ENCODE assay signal across 8 cellular contexts in genomic region chr16:23678430-23679273, GRCh38. TPM values are rescaled to one million over a fixed set of nuclear protein-coding genes. Genes with fewer than 3 reads are reported as not detected.
DNase-seq lines count a peak whose midpoint lies in the region; ATAC-seq and TF ChIP-seq lines count a peak whose summit lies in the region.

PLK1 (plus strand) TSS chr16:23678889; CDS start chr16:23678933, 44 bp downstream.

- H3K27ac Mint-ChIP-seq in activated naive CD8-positive, alpha-beta T cell treated with anti-CD3 and anti-CD28 coated beads for 36 hours, result peak within 1 kb of the TSS; percentile 72

- DNase-seq in GM04504 (ENCODE audit: low read depth), result peak; percentile 58
- DNase-seq in HEK293T (ENCODE audit: extremely low spot score), result peak; percentile 91
- DNase-seq in NCI-H1048 (lab: John Stamatoyannopoulos, UW), result peak; percentile 63
- peak; percentile 86 for DNase-seq in activated naive CD8-positive, alpha-beta T cell treated with anti-CD3 and anti-CD28 coated beads for 36 hours
- peak; percentile 87 to 92 for DNase-seq in cardiac muscle cell (ENCODE audit: low read depth in 1 of 2, low spot score in 1 of 2)
- peak; percentile 59 to 97 (median 79) for DNase-seq in posterior cingulate gyrus
- DNase-seq in upper lobe of right lung, result peak; percentile 87

- TF ChIP-seq CTCF in SU-DHL-6 (IDR thresholded peaks at IDR 0.05; ENCODE audit: insufficient read depth, low read length, poor library complexity, severe bottlenecking) (peak; percentile 30), cardiac muscle cell (IDR thresholded peaks at IDR 0.05; ENCODE audit: low read depth, low read length) (peak; percentile 57), upper lobe of right lung (IDR thresholded peaks at IDR 0.05) (peak; percentile 19)

- H3K36me3 ChIP-seq in SU-DHL-6 (ENCODE audit: low read length), result 0 out of 2 replicates have a peak, but pooled peaks cover 15% of the 10 kb centered on the region
- peaks cover 25% of the 10 kb centered on the region for H3K36me3 ChIP-seq in cardiac muscle cell
- H3K36me3 ChIP-seq in upper lobe of right lung, result peaks cover 14% of the 10 kb centered on the region

- H2AFZ ChIP-seq in SU-DHL-6 (ENCODE audit: low read depth, low read length, severe bottlenecking), result peak within 1 kb of the TSS; percentile 85

- H3K4me3 Mint-ChIP-seq in activated naive CD8-positive, alpha-beta T cell treated with anti-CD3 and anti-CD28 coated beads for 36 hours, result peak within 1 kb of the TSS; percentile 93

- H3K9me3 Mint-ChIP-seq in activated naive CD8-positive, alpha-beta T cell treated with anti-CD3 and anti-CD28 coated beads for 36 hours, result no peaks in the 10 kb centered on the region

- H3K9me3 ChIP-seq in SU-DHL-6 (ENCODE audit: insufficient read depth, low read length) (no peaks in the 10 kb centered on the region), cardiac muscle cell (ENCODE audit: low read depth) (no peaks in the 10 kb centered on the region), upper lobe of right lung (no peaks in the 10 kb centered on the region)

- no peaks in the 10 kb centered on the region for H3K27me3 Mint-ChIP-seq in activated naive CD8-positive, alpha-beta T cell treated with anti-CD3 and anti-CD28 coated beads for 36 hours

- peak; percentile 94 for ATAC-seq in upper lobe of right lung

- CTCF ChIA-PET in HEK293T (lab: Yijun Ruan, JAX), result interaction anchor here (0.7 to 1.3 kb wide), 6 partner anchors 10 to 1305 kb away, joined by 3 to 4 read pairs (median 3); no protein-coding TSS in a partner anchor

- intact Hi-C loops in posterior cingulate gyrus (cut with DNase I), result no loop called here
- intact Hi-C loops in upper lobe of right lung (cut with DNase I), result no loop called here

- H3K9me2 ChIP-seq in SU-DHL-6 (replicated peaks; ENCODE audit: insufficient read depth, low read length), result no peaks in the 10 kb centered on the region

- H3K4me2 ChIP-seq in SU-DHL-6 (ENCODE audit: low read depth, low read length, poor library complexity, severe bottlenecking), result peak within 1 kb of the TSS; percentile 69

- peaks cover 43% of the 10 kb centered on the region for H3K79me2 ChIP-seq in SU-DHL-6 (ENCODE audit: insufficient read depth, low read length)

- H3K4me1 Mint-ChIP-seq in activated naive CD8-positive, alpha-beta T cell treated with anti-CD3 and anti-CD28 coated beads for 36 hours, result peaks cover 9% of the 10 kb centered on the region

- H3K36me3 Mint-ChIP-seq in activated naive CD8-positive, alpha-beta T cell treated with anti-CD3 and anti-CD28 coated beads for 36 hours, result peaks cover 41% of the 10 kb centered on the region

- H3K4me1 ChIP-seq in cardiac muscle cell (ENCODE audit: low read depth) (peaks cover 11% of the 10 kb centered on the region), upper lobe of right lung (peaks cover 7% of the 10 kb centered on the region)

- peak within 1 kb of the TSS; percentile 98 for H3K9ac ChIP-seq in SU-DHL-6 (ENCODE audit: low read length)

- no peaks in the 10 kb centered on the region for H3K27me3 ChIP-seq in SU-DHL-6 (ENCODE audit: low read length)
- no peaks in the 10 kb centered on the region for H3K27me3 ChIP-seq in cardiac muscle cell
- H3K27me3 ChIP-seq in upper lobe of right lung, result no peaks in the 10 kb centered on the region

- no peaks in the 10 kb centered on the region for H4K20me1 ChIP-seq in SU-DHL-6 (ENCODE audit: low read depth, low read length)

- H3K4me3 ChIP-seq in SU-DHL-6 (ENCODE audit: insufficient read depth, low read length, poor library complexity, severe bottlenecking), result peak within 1 kb of the TSS; percentile 98
- peak within 1 kb of the TSS; percentile 47 for H3K4me3 ChIP-seq in cardiac muscle cell
- peak within 1 kb of the TSS; percentile 65 for H3K4me3 ChIP-seq in upper lobe of right lung

- peaks cover 11% of the 10 kb centered on the region; the same call in 1 of the 2 replicates for H3F3A ChIP-seq in SU-DHL-6 (ENCODE audit: insufficient read depth)

- POLR2A ChIA-PET in HEK293T (lab: Yijun Ruan, JAX), result interaction anchor here (0.8 to 2.2 kb wide), 5 partner anchors 10 to 40 kb away, joined by 3 to 8 read pairs (median 7); partner anchors contain the start of genes DCTN5 and PALB2

- H3K27ac ChIP-seq in SU-DHL-6 (ENCODE audit: low read depth, low read length) (peak within 1 kb of the TSS; percentile 70), cardiac muscle cell (peak within 1 kb of the TSS; percentile 10), upper lobe of right lung (no peak within 1 kb of the TSS)

TF ChIP-seq in HEK293T, 16 proteins besides CTCF, POLR2A, EP300 and RAD21:
- TF ChIP-seq FOXA1 (IDR thresholded peaks at IDR 0.05), result no peak
- TF ChIP-seq ZNF384 (IDR thresholded peaks at IDR 0.05), result no peak
- no peak for TF ChIP-seq CTBP1 (IDR thresholded peaks at IDR 0.05; ENCODE audit: borderline replicate concordance)
- no peak for TF ChIP-seq SP1 (IDR thresholded peaks at IDR 0.05)
- no peak for TF ChIP-seq ELF4 (IDR thresholded peaks at IDR 0.05)
- peak; percentile 80 for TF ChIP-seq L3MBTL2 (conservative IDR thresholded peaks at IDR 0.05)
- TF ChIP-seq NFRKB (IDR thresholded peaks at IDR 0.05), result no peak
- peak; percentile 95 for TF ChIP-seq PKNOX1 (IDR thresholded peaks at IDR 0.05)
- TF ChIP-seq FOXM1 (IDR thresholded peaks at IDR 0.05; ENCODE audit: borderline replicate concordance), result peak; percentile 99

RNA-seq across cellular contexts. Expression of gene PLK1, which starts in this region (rescaled TPM):
- 10 to 100 TPM; 96.5 to 97.8 TPM for total RNA-seq in activated naive CD8-positive, alpha-beta T cell treated with anti-CD3 and anti-CD28 coated beads for 36 hours
- total RNA-seq in cardiac muscle cell (6.8 and 93.3 TPM in 2 replicates), upper lobe of right lung (1.8 TPM)
- polyA plus RNA-seq in cardiac muscle cell, result 13.4 and 134 TPM in 2 replicates

Comparison
In these comparisons a context has a peak if more than half of its experiments do, and no peak if none do; other contexts are left out.
1. H3K4me3 ChIP-seq: peak in every context shown above with its lines; median percentile 98 in SU-DHL-6; 65 in upper lobe of right lung; 47 in cardiac muscle cell.